18 cellular contexts compared by ENCODE assay signal in the genomic region with DNA sequence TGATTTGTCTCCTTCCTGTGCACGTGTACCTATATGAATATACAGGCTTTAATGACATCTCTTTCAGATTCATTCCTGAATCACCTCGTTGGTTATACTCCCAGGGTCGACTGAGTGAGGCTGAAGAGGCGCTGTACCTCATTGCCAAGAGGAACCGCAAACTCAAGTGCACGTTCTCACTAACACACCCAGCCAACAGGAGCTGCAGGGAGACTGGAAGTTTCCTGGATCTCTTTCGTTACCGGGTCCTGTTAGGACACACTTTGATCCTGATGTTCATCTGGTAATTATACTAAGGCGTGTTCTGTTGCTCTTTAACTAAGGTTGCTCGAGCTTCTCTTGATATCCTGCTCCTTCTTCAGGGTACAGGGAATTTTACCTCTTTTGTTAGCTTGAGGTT. TPM values are rescaled to one million over a fixed set of nuclear protein-coding genes. Genes with fewer than 3 reads are reported as not detected.
DNase-seq lines count a peak whose midpoint lies in the region; ATAC-seq, FAIRE-seq and TF ChIP-seq lines count a peak whose summit lies in the region.
"Had no signal": no experiment of that assay in that cellular context is flagged by ENCODE, and none has a peak within 500 bp of the region (broad histone marks: within the 10 kb centered on the region; RNA-seq: fewer than 3 reads in every experiment).

No MANE protein-coding gene starts in this region.

- DNase-seq in DMS79 treated with DMSO at 0.1 percent for 48 hours (lab: John Stamatoyannopoulos, UW), result peak; percentile 25
- DNase-seq in NCI-H187 treated with DMSO at 0.1 percent for 48 hours (lab: John Stamatoyannopoulos, UW), result peak; percentile 64
- peak; percentile 21 to 29 for DNase-seq in left colon
- peak; percentile 77 for DNase-seq in small intestine
- DNase-seq in HepG2 (ENCODE audit: low spot score), result no peak
- no peak for DNase-seq in SW 1271 (lab: John Stamatoyannopoulos, UW)
- DNase-seq in SK-N-SH, result no peak
- DNase-seq: C1 segment of cervical spinal cord; Calu3; CD4-positive, alpha-beta T cell; DMS 273 treated with DMSO at 0.1 percent for 48 hours; EL; IMR-90 had no signal

- TF ChIP-seq POLR2A in HepG2 (IDR thresholded peaks at IDR 0.05; ENCODE audit: insufficient read depth in 1 of 2, low read depth in 2 of 2, low read length in 2 of 2), result no peak

- in situ Hi-C loops in HepG2 (cut with HindIII; ENCODE audit: extremely low pct_ligation_motif_present, low pct_unique_long_range_greater_than_20kb), result no loop called here

- FAIRE-seq in small intestine (lab: Jason Lieb, UNC) (no peak), HepG2 (lab: Jason Lieb, UNC) (no peak)
- FAIRE-seq: A204.1, G401.6, GM12891 had no signal

- H4K20me1 ChIP-seq in HepG2 (ENCODE audit: insufficient read depth, low read length) (no peaks in the 10 kb centered on the region), SK-N-SH (ENCODE audit: insufficient read depth) (no peaks in the 10 kb centered on the region)

- intact Hi-C loops in left colon (cut with DNase I, micrococcal nuclease), result no loop called here
- intact Hi-C loops in HepG2 (cut with micrococcal nuclease; ENCODE audit: unreplicated experiment), result loop anchor here (5.0 to 10.0 kb wide), 2 partner anchors 64 to 1294 kb away; no protein-coding TSS in a partner anchor

- H3K9me3 ChIP-seq in small intestine (ENCODE audit: control insufficient read depth, low read depth) (no peaks in the 10 kb centered on the region), HepG2 (ENCODE audit: low read length) (no peaks in the 10 kb centered on the region), SK-N-SH (no peaks in the 10 kb centered on the region)

- H3K4me2 ChIP-seq in HepG2 (ENCODE audit: low read depth, low read length) (no peak overlapping the region), SK-N-SH (no peak overlapping the region)

- CTCF ChIA-PET in HepG2 (lab: Yijun Ruan, JAX; ENCODE audit: low intra/inter-chr PET ratio, low total read pairs), result no interaction called here
- CTCF ChIA-PET in SK-N-SH (lab: Yijun Ruan, JAX), result interaction anchor here (3.7 kb wide), 1 partner anchor 11 kb away, joined by 18 read pairs; no protein-coding TSS in a partner anchor

- ATAC-seq in left colon (peak; percentile 99), HepG2 (no peak), GM21737 (IDR thresholded peaks at IDR 0.05; ENCODE audit: unreplicated experiment) (no peak)
- ATAC-seq: HCT116 had no signal

- H3K27ac ChIP-seq in small intestine (ENCODE audit: low read depth in 1 of 2, low read length in 1 of 2) (no peak overlapping the region), HepG2 (ENCODE audit: extremely low read length, insufficient read depth, low read length) (no peak overlapping the region), SK-N-SH (ENCODE audit: low read depth in 2 of 2, low read length in 1 of 2) (no peak overlapping the region)

- H3K9ac ChIP-seq in HepG2 (ENCODE audit: insufficient read depth, low read depth, low read length) (no peak overlapping the region), SK-N-SH (no peak overlapping the region)

- H3K4me1 ChIP-seq in small intestine (ENCODE audit: control insufficient read depth in 2 of 2, insufficient read depth in 1 of 2, low read depth in 1 of 2, low read length in 1 of 2) (no peaks in the 10 kb centered on the region), HepG2 (ENCODE audit: insufficient read depth, low read length) (no peaks in the 10 kb centered on the region), SK-N-SH (ENCODE audit: control insufficient read depth in 1 of 2, insufficient read depth in 2 of 2, low read depth in 1 of 2, low read length in 1 of 2) (no peaks in the 10 kb centered on the region)

- BruUV-seq in HepG2 (replicated peaks; lab: Mats Ljungman, UMichigan), result no TSS peak

- no peak overlapping the region for H2AFZ ChIP-seq in HepG2 (ENCODE audit: low read length)
- H2AFZ ChIP-seq in SK-N-SH (ENCODE audit: low read depth), result no peak overlapping the region

- H3K36me3 ChIP-seq in small intestine (ENCODE audit: control insufficient read depth in 2 of 2, insufficient read depth in 2 of 2, low read length in 2 of 2) (no peaks in the 10 kb centered on the region), HepG2 (replicated peaks in 1 of 2; ENCODE audit: control insufficient read depth in 1 of 2, insufficient read depth in 2 of 2, low read length in 2 of 2) (no peaks in the 10 kb centered on the region; a peak in 1 of 5 replicates), SK-N-SH (replicated peaks in 1 of 2; ENCODE audit: control insufficient read depth in 1 of 2, insufficient read depth in 2 of 2, low read length in 1 of 2) (no peaks in the 10 kb centered on the region)

- WGBS in small intestine, 3 donors, result 18 to 65% (median 41%) methylated on average over 10 of the region's 10 CpGs
- 62% methylated on average over 10 of the region's 10 CpGs for WGBS in HepG2 (ENCODE audit: low lambda C conversion rate)
- WGBS in SK-N-SH (ENCODE audit: low lambda C conversion rate), result 64% methylated on average over 10 of the region's 10 CpGs

- no peak for TF ChIP-seq CTCF in HepG2 (CRISPR knock-in tag; IDR thresholded peaks at IDR 0.05)
- TF ChIP-seq CTCF in SK-N-SH (IDR thresholded peaks at IDR 0.05), result no peak

- H3K79me2 ChIP-seq in HepG2 (ENCODE audit: insufficient read depth, low read length) (no peaks in the 10 kb centered on the region), SK-N-SH (ENCODE audit: insufficient read depth) (no peaks in the 10 kb centered on the region)

- H3K27me3 ChIP-seq in small intestine (ENCODE audit: control insufficient read depth in 2 of 2, insufficient read depth in 2 of 2, low read length in 2 of 2) (no peaks in the 10 kb centered on the region), HepG2 (ENCODE audit: control insufficient read depth in 1 of 2, insufficient read depth in 2 of 2, low read length in 2 of 2) (no peaks in the 10 kb centered on the region), SK-N-SH (ENCODE audit: insufficient read depth) (no peaks in the 10 kb centered on the region)

- no peaks in the 10 kb centered on the region for H3K9me2 ChIP-seq in SK-N-SH

- H3K4me3 ChIP-seq in small intestine (ENCODE audit: low read depth in 1 of 2, low read length in 2 of 2), result no peak overlapping the region
- H3K4me3 ChIP-seq in HepG2 (replicated peaks in 1 of 3; ENCODE audit: insufficient read depth in 1 of 3, low read depth in 2 of 3, low read length in 3 of 3), result no peak overlapping the region
- no peak overlapping the region for H3K4me3 ChIP-seq in SK-N-SH (ENCODE audit: low read depth in 2 of 2, low read length in 1 of 2)

- TF ChIP-seq EP300 in HepG2 (IDR thresholded peaks at IDR 0.05; ENCODE audit: low read depth in 2 of 2, low read length in 2 of 2) (no peak), HepG2 (CRISPR knock-in tag; IDR thresholded peaks at IDR 0.05; ENCODE audit: borderline replicate concordance) (no peak), SK-N-SH (IDR thresholded peaks at IDR 0.05; ENCODE audit: borderline replicate concordance in 1 of 2, low read depth in 1 of 2, low read length in 1 of 2) (no peak)

- no peaks in the 10 kb centered on the region for H3F3A ChIP-seq in SK-N-SH (replicated peaks; ENCODE audit: insufficient read depth)

- POLR2A ChIA-PET in HepG2 (lab: Yijun Ruan, JAX) (no interaction called here), SK-N-SH (lab: Yijun Ruan, JAX) (no interaction called here)

- no peak for TF ChIP-seq RAD21 in HepG2 (CRISPR knock-in tag; IDR thresholded peaks at IDR 0.05)
- TF ChIP-seq RAD21 in SK-N-SH (IDR thresholded peaks at IDR 0.05; ENCODE audit: low read length), result no peak

TF ChIP-seq in HepG2, 621 proteins besides CTCF, POLR2A, EP300 and RAD21:
- TF ChIP-seq RFX5 (IDR thresholded peaks at IDR 0.05; ENCODE audit: low read depth, low read length) (no peak), ZSCAN31 (CRISPR knock-in tag; IDR thresholded peaks at IDR 0.05; ENCODE audit: low read depth) (no peak)

TF ChIP-seq in SK-N-SH, 30 proteins besides CTCF, POLR2A, EP300 and RAD21 (continues in another document):
- no peak for TF ChIP-seq EZH2phosphoT487 (IDR thresholded peaks at IDR 0.05; ENCODE audit: borderline replicate concordance, low read depth)

RNA-seq across cellular contexts. Expression of a gene that starts 55.0 kb away (rescaled TPM):
- total RNA-seq in left colon (1 to 10 TPM; 1.9 to 4.8 TPM), HepG2 (2016; rRNA removed; fragmentation: Illumina TruSeq; extraction: Trizol) (0.24 and 0.27 TPM in 2 replicates)
- polyA plus RNA-seq in small intestine (under 1 TPM in 2 of 3 donors, not detected in 1; 0.27 to 0.88 TPM), HepG2 (2011; rRNA removed) (1.7 and 2.3 TPM in 2 replicates), SK-N-SH (2012; rRNA removed) (0.13 and 0.41 TPM in 2 replicates)
- 0.20 and 0.26 TPM in 2 replicates for total RNA-seq in HepG2 (2016; cell fraction: cytosol; rRNA removed; fragmentation: Illumina TruSeq; extraction: Trizol; ENCODE audit: low read depth)
- 0.16 and 0.17 TPM in 2 replicates for total RNA-seq in HepG2 (2016; cell fraction: insoluble cytoplasmic fraction; rRNA removed; fragmentation: Illumina TruSeq; extraction: Trizol)
- 0.21 and 0.22 TPM in 2 replicates for total RNA-seq in HepG2 (2016; cell fraction: membrane; rRNA removed; fragmentation: Illumina TruSeq; extraction: Trizol)
- 0.91 and 1.7 TPM in 2 replicates for total RNA-seq in HepG2 (2016; cell fraction: nucleus; rRNA removed; fragmentation: Illumina TruSeq; extraction: Trizol)
- 0.86 and 1.2 TPM in 2 replicates for polyA plus RNA-seq in HepG2 (2011; cell fraction: cytosol; rRNA removed)
- 3.5 and 5.4 TPM in 2 replicates for polyA plus RNA-seq in HepG2 (2011; cell fraction: nucleus; rRNA removed)
- polyA plus RNA-seq in HepG2 (2012), result 0.73 and 0.93 TPM in 2 replicates
- 0.02 and 0.07 TPM in 2 replicates for polyA plus RNA-seq in HepG2 (2016; cell fraction: cytosol; fragmentation: Illumina TruSeq; extraction: Trizol; ENCODE audit: low read depth)
- 0.11 and 0.12 TPM in 2 replicates for polyA plus RNA-seq in HepG2 (2016; cell fraction: insoluble cytoplasmic fraction; fragmentation: Illumina TruSeq; extraction: Trizol; ENCODE audit: low read depth)
- polyA plus RNA-seq in HepG2 (2016; cell fraction: membrane; fragmentation: Illumina TruSeq; extraction: Trizol; ENCODE audit: low read depth), result 0.11 and 0.16 TPM in 2 replicates
- polyA plus RNA-seq in HepG2 (2016; cell fraction: nucleus; fragmentation: Illumina TruSeq; extraction: Trizol; ENCODE audit: insufficient read depth, low read depth), result 0.73 and 0.85 TPM in 2 replicates
- 3.2 and 9.4 TPM in 2 replicates for polyA minus RNA-seq in HepG2 (2011; rRNA and poly(A)+ RNA removed; ENCODE audit: low replicate concordance)
- 0.44 and 1.9 TPM in 2 replicates for polyA minus RNA-seq in HepG2 (2011; cell fraction: cytosol; rRNA and poly(A)+ RNA removed)
- polyA minus RNA-seq in HepG2 (2011; cell fraction: nucleus; rRNA and poly(A)+ RNA removed), result 12.4 and 13.1 TPM in 2 replicates
- 0.13 and 0.20 TPM in 2 replicates for polyA plus RNA-seq in SK-N-SH (2012; cell fraction: cytosol; rRNA removed)
- 0.65 and 0.88 TPM in 2 replicates for polyA plus RNA-seq in SK-N-SH (2012; cell fraction: nucleus; rRNA removed)

Comparison
In these comparisons a context has a peak if more than half of its experiments do, and no peak if none do; other contexts are left out.
1. DNase-seq: peak in DMS79 treated with DMSO at 0.1 percent for 48 hours (single experiment), NCI-H187 treated with DMSO at 0.1 percent for 48 hours (single experiment), left colon (2 of 2) and small intestine (single experiment); none in HepG2 (single experiment), SW 1271 (0 of 2) and SK-N-SH (single experiment).